19 cellular contexts compared by ENCODE assay signal in genomic region chr2:147076634-147077033, GRCh38.
DNase-seq lines count a peak whose midpoint lies in the region; ATAC-seq and TF ChIP-seq lines count a peak whose summit lies in the region.
"Had no signal": no experiment of that assay in that cellular context is flagged by ENCODE, and none has a peak within 500 bp of the region (broad histone marks: within the 10 kb centered on the region; RNA-seq: fewer than 3 reads in every experiment).

No MANE protein-coding gene starts in this region.

- H3K4me2 ChIP-seq in PC-3 (ENCODE audit: low read length), result no peak overlapping the region
- no peak overlapping the region for H3K4me2 ChIP-seq in mesendoderm (ENCODE audit: low read length)

- no peak overlapping the region for H4K5ac ChIP-seq in mesendoderm (ENCODE audit: low read length)

- intact Hi-C loops in PC-3 (cut with micrococcal nuclease), result no loop called here
- intact Hi-C loops in testis (cut with DNase I; ENCODE audit: low total_unique reads), result no loop called here

- H3K9me2 ChIP-seq in PC-3 (replicated peaks; ENCODE audit: low read length), result no peaks in the 10 kb centered on the region

- H3K56ac ChIP-seq in mesendoderm (ENCODE audit: low read length), result no peak overlapping the region

- H3K23ac ChIP-seq in mesendoderm (ENCODE audit: low read length), result no peak overlapping the region

- H2BK120ac ChIP-seq in mesendoderm (ENCODE audit: low read depth, low read length), result no peak overlapping the region

- H3K27me3 ChIP-seq in PC-3 (ENCODE audit: low read length) (no peaks in the 10 kb centered on the region), mesendoderm (ENCODE audit: insufficient read depth, low read length, poor library complexity) (no peaks in the 10 kb centered on the region), testis (no peaks in the 10 kb centered on the region)
- H3K27me3 ChIP-seq: right lobe of liver had no signal

- POLR2A ChIA-PET in PC-3 (lab: Charles Lee; ENCODE audit: unreplicated experiment), result no interaction called here

- H3K4me1 ChIP-seq in PC-3 (ENCODE audit: insufficient read depth, low read length) (0 out of 2 replicates have a peak, but pooled peaks cover 6% of the 10 kb centered on the region), mesendoderm (ENCODE audit: control insufficient read depth, low read depth, low read length) (no peaks in the 10 kb centered on the region), testis (no peaks in the 10 kb centered on the region)
- H3K4me1 ChIP-seq: right lobe of liver had no signal

- H2AFZ ChIP-seq in PC-3 (ENCODE audit: low read length), result no peak overlapping the region

- peak; percentile 24 for DNase-seq in ELR (ENCODE audit: low read depth)
- DNase-seq in PC-3, result peak; percentile 50
- peak; percentile 77 for DNase-seq in epithelial cell of esophagus (ENCODE audit: low read depth)
- DNase-seq in mesendoderm, result peak; percentile 7
- no peak for DNase-seq in stimulated activated naive CD4-positive, alpha-beta T cell treated with Interleukin-2 at 50 U/mL for 16 hours (lab: John Stamatoyannopoulos, UW)
- no peak for DNase-seq in testis
- DNase-seq: activated effector memory CD4-positive, alpha-beta T cell treated with anti-CD3 and anti-CD28 coated beads, Interleukin-2, amount 50 U/mL, for 16 hours; aorta; dermis blood vessel endothelial cell; DND-41; hypothalamus; left colon; NCI-H1930; NCI-H446 treated with DMSO at 0.1 percent for 48 hours; nucleus accumbens; right lobe of liver; SHP77 had no signal

- H3K36me3 ChIP-seq in PC-3 (ENCODE audit: low read depth, low read length) (no peaks in the 10 kb centered on the region), mesendoderm (ENCODE audit: control insufficient read depth, insufficient read depth, low read length) (no peaks in the 10 kb centered on the region), testis (ENCODE audit: low read depth, missing control alignments) (no peaks in the 10 kb centered on the region)
- H3K36me3 ChIP-seq: right lobe of liver had no signal

- no peak overlapping the region for H2BK15ac ChIP-seq in mesendoderm (replicated peaks; ENCODE audit: low read depth)

- H3K79me1 ChIP-seq in mesendoderm (ENCODE audit: low read length), result no peaks in the 10 kb centered on the region

- BruUV-seq in PC-3 (replicated peaks; lab: Mats Ljungman, UMichigan), result no TSS peak

- no peak overlapping the region for H3K4ac ChIP-seq in mesendoderm (ENCODE audit: low read depth, low read length)

- H2BK5ac ChIP-seq in mesendoderm (ENCODE audit: low read length), result no peak overlapping the region

- H3K18ac ChIP-seq in mesendoderm (ENCODE audit: low read length), result no peak overlapping the region

- no peaks in the 10 kb centered on the region for H3K79me2 ChIP-seq in PC-3 (ENCODE audit: low read length)
- no peaks in the 10 kb centered on the region for H3K79me2 ChIP-seq in mesendoderm (ENCODE audit: control insufficient read depth, insufficient read depth, low read length)

- no peaks in the 10 kb centered on the region for H3K9me3 ChIP-seq in PC-3 (ENCODE audit: low read length)
- no peaks in the 10 kb centered on the region for H3K9me3 ChIP-seq in testis
- H3K9me3 ChIP-seq: right lobe of liver had no signal

- H2AK5ac ChIP-seq in mesendoderm (ENCODE audit: low read length), result no peak overlapping the region

- TF ChIP-seq POLR2A in testis (IDR thresholded peaks at IDR 0.05), result no peak

- no peak overlapping the region for H4K8ac ChIP-seq in mesendoderm (ENCODE audit: low read depth, low read length)

- H3K9ac ChIP-seq in PC-3 (ENCODE audit: low read length), result no peak overlapping the region
- H3K9ac ChIP-seq in mesendoderm (ENCODE audit: low read length), result no peak overlapping the region

- H3K27ac ChIP-seq in PC-3 (ENCODE audit: low read length) (no peak overlapping the region), mesendoderm (ENCODE audit: low read depth, low read length) (no peak overlapping the region), testis (no peak overlapping the region)
- H3K27ac ChIP-seq: right lobe of liver had no signal

- TF ChIP-seq CTCF in PC-3 (conservative IDR thresholded peaks at IDR 0.05; ENCODE audit: low read depth, low read length) (no peak), epithelial cell of esophagus (IDR thresholded peaks at IDR 0.05; ENCODE audit: insufficient read depth, low read depth, low read length, missing control alignments) (peak; percentile 33), testis (IDR thresholded peaks at IDR 0.05) (no peak)

- H3K4me3 ChIP-seq in PC-3 (ENCODE audit: low read length) (no peak overlapping the region), epithelial cell of esophagus (ENCODE audit: low read length) (no peak overlapping the region), mesendoderm (ENCODE audit: low read length) (no peak overlapping the region), testis (no peak overlapping the region)
- H3K4me3 ChIP-seq: right lobe of liver had no signal

- ATAC-seq in PC-3 (no peak), GM18873 (IDR thresholded peaks at IDR 0.05; ENCODE audit: low FRiP score, unreplicated experiment) (no peak), GM21367 (IDR thresholded peaks at IDR 0.05; ENCODE audit: unreplicated experiment) (no peak)
- ATAC-seq: left colon, right lobe of liver had no signal

- H4K20me1 ChIP-seq in PC-3 (ENCODE audit: low read length), result no peaks in the 10 kb centered on the region

- CTCF ChIA-PET in PC-3 (lab: Charles Lee), result no interaction called here

- no CpG with 5 or more reads among the region's 2 CpGs for WGBS in mesendoderm (ENCODE audit: extremely low coverage, insufficient coverage, low lambda C conversion rate)
- 92% methylated on average over 2 of the region's 2 CpGs for WGBS in testis, 2 donors

- no peaks in the 10 kb centered on the region for H3F3A ChIP-seq in PC-3 (ENCODE audit: low read length, unreplicated experiment)

Comparison
In these comparisons a context has a peak if more than half of its experiments do, and no peak if none do; other contexts are left out.
1. DNase-seq: peak in ELR (single experiment), PC-3 (single experiment), epithelial cell of esophagus (single experiment) and mesendoderm (single experiment); none in stimulated activated naive CD4-positive, alpha-beta T cell treated with Interleukin-2 at 50 U/mL for 16 hours (single experiment) and testis (single experiment).